In the genomic region with DNA sequence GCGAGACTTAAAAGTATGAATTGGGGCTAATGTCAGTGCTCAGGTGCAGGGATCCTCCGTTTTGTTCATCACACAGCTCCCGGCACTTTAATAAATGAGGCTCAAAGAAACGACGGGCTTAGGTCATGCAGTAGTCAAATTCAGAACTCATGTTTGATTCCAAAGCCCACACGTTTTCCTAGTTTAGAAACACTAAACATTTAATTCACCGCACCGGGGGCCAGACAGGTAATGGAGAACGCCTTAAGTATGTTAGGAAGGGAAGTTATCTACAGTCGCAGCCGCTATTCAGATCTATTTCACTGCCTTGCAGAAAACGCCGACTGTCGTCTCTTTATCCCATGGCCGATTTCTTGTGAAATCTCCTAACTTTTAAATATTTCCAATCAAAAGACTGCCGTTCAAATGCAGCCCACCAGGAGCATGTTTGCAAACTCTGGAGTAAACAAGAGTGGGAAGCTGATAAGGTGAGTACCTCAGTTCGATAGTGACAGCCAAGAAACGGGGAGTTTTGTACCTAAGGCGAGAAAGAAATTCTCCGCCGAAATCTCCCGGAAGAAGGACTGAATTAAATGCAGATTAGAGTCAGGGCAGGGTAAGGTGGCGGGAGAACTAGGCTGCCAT, we compare ENCODE assay signal across 8 cellular contexts. TPM values are rescaled to one million over a fixed set of nuclear protein-coding genes. Genes with fewer than 3 reads are reported as not detected.
DNase-seq lines count a peak whose midpoint lies in the region; ATAC-seq and TF ChIP-seq lines count a peak whose summit lies in the region.

No MANE protein-coding gene starts in this region.

- no peaks in the 10 kb centered on the region for H3K9me3 Mint-ChIP-seq in activated naive CD4-positive, alpha-beta T cell treated with anti-CD3 and anti-CD28 coated beads for 36 hours

- peak; percentile 8 for DNase-seq in activated naive CD4-positive, alpha-beta T cell treated with anti-CD3 and anti-CD28 coated beads for 36 hours
- DNase-seq in activated naive CD4-positive, alpha-beta T cell treated with anti-CD3 and anti-CD28 coated beads, Interleukin-2, amount 50 U/mL, for 16 hours = no peak
- DNase-seq in left lung (no peak), tibial artery (no peak), activated gamma-delta T cell treated with Interleukin-2 at 50 U/mL for 16 hours (no peak), NCI-H2107 (lab: John Stamatoyannopoulos, UW) (no peak)
- DNase-seq in stimulated activated naive CD4-positive, alpha-beta T cell (lab: John Stamatoyannopoulos, UW) = no peak

- TF ChIP-seq CTCF in left lung (IDR thresholded peaks at IDR 0.05) = no peak
- peak in 1 of 2 experiments; percentile 7 for TF ChIP-seq CTCF in tibial artery (IDR thresholded peaks at IDR 0.05)

- peaks cover 15% of the 10 kb centered on the region for H3K4me1 Mint-ChIP-seq in activated naive CD4-positive, alpha-beta T cell treated with anti-CD3 and anti-CD28 coated beads for 36 hours (ENCODE audit: low read depth)

- peak overlapping the region; percentile 62 to 75 for H3K4me3 ChIP-seq in left lung
- H3K4me3 ChIP-seq in tibial artery = peak overlapping the region; percentile 64

- 10 to 34% (median 28%) methylated on average over 23 of the region's 23 CpGs for WGBS in adipose tissue, 3 donors

- CTCF ChIA-PET in activated naive CD4-positive, alpha-beta T cell treated with anti-CD3 and anti-CD28 coated beads for 36 hours (lab: Charles Lee) = interaction anchor here (1.5 kb wide), 1 partner anchor 14 kb away, joined by 4 read pairs; no protein-coding TSS in a partner anchor

- H3K4me1 ChIP-seq in left lung (peaks cover 4 to 19% of the 10 kb centered on the region in 2 donors), tibial artery (peaks cover 0 to 15% (median 8%) of the 10 kb centered on the region in 4 donors)

- peak; percentile 5 for ATAC-seq in left lung

- H3K36me3 ChIP-seq in left lung = no peaks in the 10 kb centered on the region
- H3K36me3 ChIP-seq in tibial artery = no peaks in the 10 kb centered on the region

- H3K27ac Mint-ChIP-seq in activated naive CD4-positive, alpha-beta T cell treated with anti-CD3 and anti-CD28 coated beads for 36 hours = peak overlapping the region; percentile 87

- peak overlapping the region; percentile 65 for H3K27ac ChIP-seq in adipose tissue (ENCODE audit: low read depth, low read length)
- peak overlapping the region; percentile 92 to 94 for H3K27ac ChIP-seq in left lung
- peak overlapping the region; percentile 87 to 93 for H3K27ac ChIP-seq in tibial artery

- H3K27me3 Mint-ChIP-seq in activated naive CD4-positive, alpha-beta T cell treated with anti-CD3 and anti-CD28 coated beads for 36 hours (ENCODE audit: low read depth) = no peaks in the 10 kb centered on the region

- peaks cover 2% of the 10 kb centered on the region for H3K36me3 Mint-ChIP-seq in activated naive CD4-positive, alpha-beta T cell treated with anti-CD3 and anti-CD28 coated beads for 36 hours (ENCODE audit: low read depth)

- H3K4me3 Mint-ChIP-seq in activated naive CD4-positive, alpha-beta T cell treated with anti-CD3 and anti-CD28 coated beads for 36 hours = peak overlapping the region; percentile 89

- H3K9me3 ChIP-seq in left lung (no peaks in the 10 kb centered on the region), tibial artery (no peaks in the 10 kb centered on the region)

- intact Hi-C loops in activated naive CD4-positive, alpha-beta T cell treated with anti-CD3 and anti-CD28 coated beads for 36 hours (cut with micrococcal nuclease) = loop anchor here (5.0 to 10.0 kb wide), 2 partner anchors 57 to 81 kb away; no protein-coding TSS in a partner anchor
- intact Hi-C loops in left lung (cut with DNase I) (no loop called here), tibial artery (cut with DNase I; ENCODE audit: low total_unique reads) (loop anchor here (5.0 kb wide), 2 partner anchors 97 to 213 kb away; partner anchors contain the start of genes ADPGK and ARIH1)

- H3K27me3 ChIP-seq in left lung = peaks cover 0 to 5% of the 10 kb centered on the region in 2 donors
- H3K27me3 ChIP-seq in tibial artery = no peaks in the 10 kb centered on the region

RNA-seq across cellular contexts. Expression of gene HIGD2B, which starts 0.6 kb away (rescaled TPM):
- under 1 TPM; 0.19 to 0.27 TPM for total RNA-seq in activated naive CD4-positive, alpha-beta T cell treated with anti-CD3 and anti-CD28 coated beads for 36 hours
- polyA plus RNA-seq in adipose tissue = under 1 TPM in 1 of 3 donors, not detected in 2; 0.09 TPM
- under 1 TPM in 1 of 2 donors, not detected in 1; 0.24 TPM for total RNA-seq in left lung

RNA-seq across cellular contexts. Expression of gene BBS4, which starts 0.6 kb away (rescaled TPM):
- total RNA-seq in activated naive CD4-positive, alpha-beta T cell treated with anti-CD3 and anti-CD28 coated beads for 36 hours = 10 to 100 TPM; 16.3 to 17.4 TPM
- 10 to 100 TPM in 2 of 3 donors, 1 to 10 TPM in 1; 8.0 to 12.0 (median 10.0) TPM for polyA plus RNA-seq in adipose tissue
- 10 to 100 TPM; 16.7 to 19.5 TPM for total RNA-seq in left lung

RNA-seq across cellular contexts. Expression of gene GOLGA6B, which starts 30.9 kb away (rescaled TPM):
- total RNA-seq in activated naive CD4-positive, alpha-beta T cell treated with anti-CD3 and anti-CD28 coated beads for 36 hours = not detected
- not detected for polyA plus RNA-seq in adipose tissue
- not detected for total RNA-seq in left lung

Comparison
In these comparisons a context has a peak if more than half of its experiments do, and no peak if none do; other contexts are left out.
1. intact Hi-C loops: an anchor here in activated naive CD4-positive, alpha-beta T cell treated with anti-CD3 and anti-CD28 coated beads for 36 hours (5.0 to 10.0 kb wide) and tibial artery (5.0 kb wide); none called in left lung.